In the genomic region with DNA sequence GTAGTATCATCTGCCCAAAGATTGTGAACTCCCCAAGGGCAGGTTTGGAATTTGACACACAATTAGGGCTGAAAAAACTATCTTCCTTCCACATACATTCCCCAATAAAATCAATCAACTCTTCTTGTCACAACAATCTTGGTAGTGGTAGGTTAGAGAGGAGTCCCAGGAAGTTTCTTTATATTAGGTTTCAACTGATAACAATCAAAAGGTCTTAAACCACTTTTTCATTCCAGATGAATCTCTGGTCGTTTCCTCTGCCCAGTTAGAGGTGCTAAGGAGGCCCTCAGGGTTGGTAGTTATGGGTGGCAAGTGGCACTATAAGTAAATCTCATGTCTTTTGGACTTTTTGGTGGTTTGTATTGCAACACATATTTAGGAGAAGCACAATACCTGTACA, we compare ENCODE assay signal across 11 cellular contexts. TPM values are rescaled to one million over a fixed set of nuclear protein-coding genes. Genes with fewer than 3 reads are reported as not detected.
DNase-seq lines count a peak whose midpoint lies in the region; ATAC-seq, FAIRE-seq and TF ChIP-seq lines count a peak whose summit lies in the region.
"Had no signal": no experiment of that assay in that cellular context is flagged by ENCODE, and none has a peak within 500 bp of the region (broad histone marks: within the 10 kb centered on the region; RNA-seq: fewer than 3 reads in every experiment).

No MANE protein-coding gene starts in this region.

- TF ChIP-seq POLR2A in H1 (IDR thresholded peaks at IDR 0.05; ENCODE audit: control extremely low read depth in 1 of 2, low read depth in 2 of 2, low read length in 2 of 2): no peak

- H4K91ac ChIP-seq in H1 (replicated peaks; ENCODE audit: insufficient read length, low read length): no peak overlapping the region

- DNase-seq in CD8-positive, alpha-beta memory T cell: no peak
- DNase-seq in H1 (ENCODE audit: low read depth in 1 of 2, low spot score in 2 of 2): no peak
- DNase-seq in progenitor cell of endocrine pancreas (ENCODE audit: low spot score, unreplicated experiment): no peak
- DNase-seq in NCI-H510A treated with DMSO at 0.1 percent for 48 hours (lab: John Stamatoyannopoulos, UW): no peak
- DNase-seq in NCI-H524 treated with DMSO at 0.1 percent for 48 hours (lab: John Stamatoyannopoulos, UW): no peak
- DNase-seq in NCI-H774 (lab: John Stamatoyannopoulos, UW): no peak
- DNase-seq: NCI-H2081 treated with DMSO at 0.1 percent for 48 hours, retina had no signal

- peaks cover 13% of the 10 kb centered on the region; the same call in 1 of the 2 replicates for H3K23me2 ChIP-seq in H1 (ENCODE audit: low read depth, low read length)

- peaks cover 0 to 2% (median 0%) of the 10 kb centered on the region in 5 donors for H3K9me3 Mint-ChIP-seq in CD8-positive, alpha-beta memory T cell
- no peaks in the 10 kb centered on the region for H3K9me3 Mint-ChIP-seq in progenitor cell of endocrine pancreas (ENCODE audit: low read depth)

- H3K79me2 ChIP-seq in OCI-LY3 (ENCODE audit: low read length): peaks cover 33% of the 10 kb centered on the region
- peaks cover 17 to 33% of the 10 kb centered on the region in 2 experiments for H3K79me2 ChIP-seq in H1 (ENCODE audit: control insufficient read depth in 1 of 2, insufficient read depth in 2 of 2, low read length in 2 of 2)

- H3K4me1 ChIP-seq in CD8-positive, alpha-beta memory T cell (ENCODE audit: insufficient read depth, low read length): peaks cover 28% of the 10 kb centered on the region
- H3K4me1 ChIP-seq in OCI-LY3 (ENCODE audit: low read length): peaks cover 22% of the 10 kb centered on the region
- peaks cover 7 to 11% (median 10%) of the 10 kb centered on the region in 4 experiments; a peak in 6 of 7 replicates for H3K4me1 ChIP-seq in H1 (replicated peaks in 1 of 4; ENCODE audit: control insufficient read depth in 3 of 4, insufficient read depth in 4 of 4, low read length in 3 of 4)

- no peak overlapping the region for H4K8ac ChIP-seq in H1 (ENCODE audit: extremely low read depth, insufficient read depth, low read length)

- H3K56ac ChIP-seq in H1 (replicated peaks; ENCODE audit: insufficient read length, low read depth, low read length): no peak overlapping the region

- no peak overlapping the region for H2AK5ac ChIP-seq in H1 (ENCODE audit: low read depth, low read length)

- H2AFZ ChIP-seq in OCI-LY3 (ENCODE audit: low read depth, low read length): no peak overlapping the region
- H2AFZ ChIP-seq in H1 (ENCODE audit: low read length): peak overlapping the region; percentile 73; the same call in 1 of the 2 replicates

- H3K14ac ChIP-seq in H1 (ENCODE audit: insufficient read length): no peak overlapping the region

- no peak for TF ChIP-seq EP300 in H1 (IDR thresholded peaks at IDR 0.05; ENCODE audit: borderline replicate concordance in 1 of 2, low read depth in 2 of 2, low read length in 2 of 2)

- H4K20me1 ChIP-seq in OCI-LY3 (ENCODE audit: insufficient read depth, low read length): peaks cover 19% of the 10 kb centered on the region
- H4K20me1 ChIP-seq in H1 (replicated peaks in 1 of 2; ENCODE audit: control insufficient read depth in 1 of 2, insufficient read depth in 2 of 2, low read length in 2 of 2): peaks cover 15 to 18% of the 10 kb centered on the region in 2 experiments

- peaks cover 0 to 32% (median 3%) of the 10 kb centered on the region in 3 donors for H3K36me3 Mint-ChIP-seq in CD8-positive, alpha-beta memory T cell
- H3K36me3 Mint-ChIP-seq in progenitor cell of endocrine pancreas (ENCODE audit: insufficient read depth): peaks cover 17% of the 10 kb centered on the region

- no peak overlapping the region for H3K4ac ChIP-seq in H1 (replicated peaks; ENCODE audit: insufficient read length, low read depth, low read length)

- H3K4me3 Mint-ChIP-seq in CD8-positive, alpha-beta memory T cell: peak overlapping the region; percentile 97 to 100 (median 99)
- peak overlapping the region; percentile 99 for H3K4me3 Mint-ChIP-seq in progenitor cell of endocrine pancreas (ENCODE audit: low read depth)

- H3K18ac ChIP-seq in H1 (ENCODE audit: extremely low read depth, low read length): no peak overlapping the region

- ATAC-seq in GM18517 (IDR thresholded peaks at IDR 0.05; ENCODE audit: unreplicated experiment): no peak

- H3K4me1 Mint-ChIP-seq in CD8-positive, alpha-beta memory T cell: peaks cover 33 to 37% (median 36%) of the 10 kb centered on the region in 3 donors
- H3K4me1 Mint-ChIP-seq in progenitor cell of endocrine pancreas (ENCODE audit: low read depth): peaks cover 33% of the 10 kb centered on the region

- no peak overlapping the region for H2BK12ac ChIP-seq in H1 (ENCODE audit: low read depth, low read length)

- H3K4me2 ChIP-seq in OCI-LY3 (ENCODE audit: low read length) (peak overlapping the region; percentile 91), H1 (ENCODE audit: insufficient read depth in 1 of 2, low read depth in 2 of 2, low read length in 2 of 2) (peak overlapping the region; percentile 88 to 92)

- peak overlapping the region in 7 of 8 donors; percentile 95 to 100 (median 99) for H3K27ac Mint-ChIP-seq in CD8-positive, alpha-beta memory T cell
- H3K27ac Mint-ChIP-seq in progenitor cell of endocrine pancreas: peak overlapping the region; percentile 96

- H3K4me3 ChIP-seq in CD8-positive, alpha-beta memory T cell (ENCODE audit: low read length): peak overlapping the region; percentile 84
- H3K4me3 ChIP-seq in OCI-LY3 (ENCODE audit: low read length) (peak overlapping the region; percentile 92; the same call in 1 of the 2 replicates), H1 (ENCODE audit: extremely low read depth in 1 of 4, insufficient read depth in 2 of 4, low read depth in 3 of 4, low read length in 4 of 4) (peak overlapping the region in 1 of 4 experiments; percentile 87; a peak in 2 of 8 replicates)

- H2BK5ac ChIP-seq in H1 (ENCODE audit: low read depth, low read length): 0 out of 2 replicates have a peak overlapping the region, but pooled peaks have one; percentile 83

- POLR2A ChIA-PET in CD8-positive, alpha-beta memory T cell (lab: Charles Lee): no interaction called here
- POLR2A ChIA-PET in H1 (lab: Charles Lee; ENCODE audit: partially characterized antibody): interaction anchor here (1.4 to 15.4 kb wide), 3 partner anchors 7 to 17 kb away, joined by 4 to 233 read pairs (median 55); a partner anchor contains a TSS

- no peak overlapping the region for H3K23ac ChIP-seq in H1 (ENCODE audit: insufficient read length)

- H3K27ac ChIP-seq in CD8-positive, alpha-beta memory T cell (ENCODE audit: low read depth, low read length): no peak overlapping the region
- H3K27ac ChIP-seq in OCI-LY3 (ENCODE audit: low read length) (no peak overlapping the region), H1 (ENCODE audit: low read depth, low read length) (no peak overlapping the region)

- no peak for FAIRE-seq in H1 (lab: Jason Lieb, UNC)
- FAIRE-seq: H54 had no signal

- no peak for TF ChIP-seq RAD21 in H1 (IDR thresholded peaks at IDR 0.05 in 1 of 2, conservative IDR thresholded peaks at IDR 0.05 in 1 of 2; ENCODE audit: low read depth in 2 of 2, low read length in 2 of 2)

- H3K9me3 ChIP-seq in CD8-positive, alpha-beta memory T cell (ENCODE audit: low read length): no peaks in the 10 kb centered on the region
- H3K9me3 ChIP-seq in OCI-LY3 (ENCODE audit: insufficient read depth, low read length): no peaks in the 10 kb centered on the region
- H3K9me3 ChIP-seq in H1 (ENCODE audit: insufficient read depth in 2 of 2, low read depth in 1 of 2, low read length in 1 of 2): no peaks in the 10 kb centered on the region

- H4K5ac ChIP-seq in H1 (ENCODE audit: insufficient read length, low read depth, low read length): no peak overlapping the region

- no peak for TF ChIP-seq CTCF in OCI-LY3 (IDR thresholded peaks at IDR 0.05; ENCODE audit: low read depth, low read length)
- no peak for TF ChIP-seq CTCF in H1 (IDR thresholded peaks at IDR 0.05; ENCODE audit: control extremely low read depth in 1 of 3, insufficient read depth in 1 of 3, low read depth in 1 of 3, low read length in 3 of 3)
- no peak for TF ChIP-seq CTCF in progenitor cell of endocrine pancreas (IDR thresholded peaks at IDR 0.05; ENCODE audit: unreplicated experiment)

- no peaks in the 10 kb centered on the region for H3K79me1 ChIP-seq in H1 (ENCODE audit: low read depth, low read length)

- no peak overlapping the region for H2BK120ac ChIP-seq in H1 (replicated peaks; ENCODE audit: low read depth, low read length)

- H3K9ac ChIP-seq in OCI-LY3 (ENCODE audit: low read length) (no peak overlapping the region), H1 (replicated peaks in 1 of 4; ENCODE audit: extremely low read depth in 1 of 4, low read depth in 3 of 4, low read length in 3 of 4) (no peak overlapping the region)

- H3K27me3 Mint-ChIP-seq in CD8-positive, alpha-beta memory T cell: peaks cover 0 to 16% of the 10 kb centered on the region in 2 donors
- H3K27me3 Mint-ChIP-seq in progenitor cell of endocrine pancreas: no peaks in the 10 kb centered on the region

- CTCF ChIA-PET in CD8-positive, alpha-beta memory T cell (lab: Charles Lee): no interaction called here
- CTCF ChIA-PET in H1 (lab: Charles Lee; ENCODE audit: partially characterized antibody): interaction anchor here (1.0 kb wide), 1 partner anchor 287 kb away, joined by 3 read pairs; no protein-coding TSS in a partner anchor

- 44% methylated on average over 1 of the region's 1 CpG; no CpG with 5 or more reads in 1 of the 2 experiments for WGBS in H1 (ENCODE audit: extremely low coverage in 1 of 2, insufficient coverage in 1 of 2, insufficient read length in 1 of 2, insufficient replicate concordance in 2 of 2, low coverage in 1 of 2, low lambda C conversion rate in 2 of 2, missing lambda C conversion rate in 1 of 2), 2 experiments

- no peak overlapping the region for H2BK20ac ChIP-seq in H1 (ENCODE audit: low read length)

- no peak overlapping the region for H2BK15ac ChIP-seq in H1 (ENCODE audit: low read length)

- H3K36me3 ChIP-seq in CD8-positive, alpha-beta memory T cell (ENCODE audit: insufficient read depth, low read length): peaks cover 17% of the 10 kb centered on the region
- peaks cover 23% of the 10 kb centered on the region for H3K36me3 ChIP-seq in OCI-LY3 (replicated peaks; ENCODE audit: low read depth, low read length)
- peaks cover 6 to 24% (median 19%) of the 10 kb centered on the region in 4 experiments for H3K36me3 ChIP-seq in H1 (ENCODE audit: control insufficient read depth in 2 of 4, insufficient read depth in 4 of 4, low read length in 3 of 4)

- no peaks in the 10 kb centered on the region for H3K27me3 ChIP-seq in CD8-positive, alpha-beta memory T cell (ENCODE audit: insufficient read depth, low read length, poor library complexity, severe bottlenecking)
- H3K27me3 ChIP-seq in OCI-LY3 (ENCODE audit: low read depth, low read length): no peaks in the 10 kb centered on the region
- H3K27me3 ChIP-seq in H1 (replicated peaks in 1 of 4; ENCODE audit: control insufficient read depth in 3 of 4, extremely low read depth in 1 of 4, insufficient read depth in 3 of 4, low read length in 3 of 4): no peaks in the 10 kb centered on the region

RNA-seq across cellular contexts. Expression of a gene that starts 1.7 kb away (rescaled TPM):
- total RNA-seq in CD8-positive, alpha-beta memory T cell: 100 to 1,000 TPM; 198 to 202 TPM
- 58.4 TPM for polyA plus RNA-seq in CD8-positive, alpha-beta memory T cell
- total RNA-seq in H1 (2021; fragmentation: NEBNext Ultra II Directional; extraction: Animal tissue kit (Norgen Biotek cat#: 25700)): 620 and 684 TPM in 2 replicates
- 163 and 245 TPM in 2 replicates for polyA plus RNA-seq in H1 (2011; rRNA removed)
- 172 TPM for polyA plus RNA-seq in H1 (2011; cell fraction: cytosol; rRNA removed)
- polyA plus RNA-seq in H1 (2011; cell fraction: nucleus; rRNA removed): 187 TPM
- polyA plus RNA-seq in H1 (2012, experiment 1 of 2): 133 to 299 TPM (median 236 TPM) in 4 replicates
- 17.4 TPM for polyA plus RNA-seq in H1 (2012, experiment 2 of 2)
- polyA plus RNA-seq in H1 (2013, experiment 1 of 2): 830 TPM
- polyA plus RNA-seq in H1 (2013, experiment 2 of 2): 877 TPM
- polyA minus RNA-seq in H1 (2011; rRNA and poly(A)+ RNA removed): 313 and 345 TPM in 2 replicates
- 195 TPM for polyA minus RNA-seq in H1 (2011; cell fraction: cytosol; rRNA and poly(A)+ RNA removed)
- 474 TPM for polyA minus RNA-seq in H1 (2011; cell fraction: nucleus; rRNA and poly(A)+ RNA removed)
- total RNA-seq in progenitor cell of endocrine pancreas: 216 and 224 TPM in 2 replicates
